ENCODE assay signal across 10 cellular contexts in genomic region chr17:10357768-10358167, GRCh38. TPM values are rescaled to one million over a fixed set of nuclear protein-coding genes. Genes with fewer than 3 reads are reported as not detected.
DNase-seq lines count a peak whose midpoint lies in the region; ATAC-seq, FAIRE-seq and TF ChIP-seq lines count a peak whose summit lies in the region.
"Had no signal": no experiment of that assay in that cellular context is flagged by ENCODE, and none has a peak within 500 bp of the region (broad histone marks: within the 10 kb centered on the region; RNA-seq: fewer than 3 reads in every experiment).

No MANE protein-coding gene starts in this region.

- no peak overlapping the region for H3K4me3 Mint-ChIP-seq in natural killer cell
- no peak overlapping the region for H3K4me3 Mint-ChIP-seq in natural killer cell treated with Interleukin-12 subunit alpha and Interleukin-12 subunit beta and Interleukin-15 and Interleukin-18, amount 100 ng/mL, for 72 hours
- H3K4me3 Mint-ChIP-seq: IgD-negative memory B cell had no signal

- peak; percentile 16 for TF ChIP-seq CTCF in natural killer cell (IDR thresholded peaks at IDR 0.05)
- peak; percentile 37 for TF ChIP-seq CTCF in hepatocyte (IDR thresholded peaks at IDR 0.05; ENCODE audit: poor library complexity)

- no peaks in the 10 kb centered on the region for H3K9me2 ChIP-seq in hepatocyte (replicated peaks; ENCODE audit: insufficient read depth)

- H2AFZ ChIP-seq in hepatocyte: no peak overlapping the region

- H3K9me3 Mint-ChIP-seq in natural killer cell: no peaks in the 10 kb centered on the region
- no peaks in the 10 kb centered on the region for H3K9me3 Mint-ChIP-seq in natural killer cell treated with Interleukin-12 subunit alpha and Interleukin-12 subunit beta and Interleukin-15 and Interleukin-18, amount 100 ng/mL, for 72 hours
- H3K9me3 Mint-ChIP-seq: IgD-negative memory B cell had no signal

- H3K4me1 Mint-ChIP-seq in natural killer cell: no peaks in the 10 kb centered on the region
- H3K4me1 Mint-ChIP-seq in natural killer cell treated with Interleukin-12 subunit alpha and Interleukin-12 subunit beta and Interleukin-15 and Interleukin-18, amount 100 ng/mL, for 72 hours (ENCODE audit: low read depth in 2 of 2): no peaks in the 10 kb centered on the region
- H3K4me1 Mint-ChIP-seq: IgD-negative memory B cell had no signal

- in situ Hi-C loops in SK-MEL-5 (cut with HindIII; ENCODE audit: low pct_unique_long_range_greater_than_20kb, low sequenced_read_pairs): no loop called here

- DNase-seq in natural killer cell: no peak
- DNase-seq in natural killer cell treated with Interleukin-12 subunit alpha and Interleukin-12 subunit beta and Interleukin-15 and Interleukin-18, amount 100 ng/mL, for 72 hours (ENCODE audit: low spot score): no peak
- DNase-seq in SK-MEL-5 (ENCODE audit: low read depth, low spot score): peak; percentile 22
- DNase-seq in hepatocyte (ENCODE audit: low spot score): peak; percentile 23
- peak; percentile 40 for DNase-seq in urothelium cell line (ENCODE audit: low spot score)
- DNase-seq in NCI-H1105 (lab: John Stamatoyannopoulos, UW): no peak
- DNase-seq in NCI-H2227 treated with DMSO at 0.1 percent for 48 hours (lab: John Stamatoyannopoulos, UW): no peak

- FAIRE-seq in urothelium cell line (lab: Jason Lieb, UNC): no peak

- no peaks in the 10 kb centered on the region for H3K4me1 ChIP-seq in hepatocyte (ENCODE audit: insufficient read depth)

- no peak overlapping the region for H3K4me3 ChIP-seq in hepatocyte

- intact Hi-C loops in natural killer cell (cut with micrococcal nuclease): loop anchor here (2.0 kb wide), 1 partner anchor 433 kb away; no protein-coding TSS in a partner anchor

- no peak overlapping the region for H3K27ac ChIP-seq in hepatocyte

- WGBS in hepatocyte (ENCODE audit: low lambda C conversion rate, missing lambda C conversion rate): 21% methylated on average over 4 of the region's 4 CpGs

- H4K20me1 ChIP-seq in hepatocyte (ENCODE audit: insufficient read depth, poor library complexity, severe bottlenecking): no peaks in the 10 kb centered on the region

- H3K27me3 ChIP-seq in hepatocyte: no peaks in the 10 kb centered on the region

- H3K79me2 ChIP-seq in hepatocyte: no peaks in the 10 kb centered on the region

- no peak overlapping the region for H3K27ac Mint-ChIP-seq in natural killer cell
- H3K27ac Mint-ChIP-seq in natural killer cell treated with Interleukin-12 subunit alpha and Interleukin-12 subunit beta and Interleukin-15 and Interleukin-18, amount 100 ng/mL, for 72 hours: no peak overlapping the region
- H3K27ac Mint-ChIP-seq: IgD-negative memory B cell had no signal

- peaks cover 9 to 41% of the 10 kb centered on the region in 2 donors for H3K27me3 Mint-ChIP-seq in natural killer cell (ENCODE audit: low read depth in 2 of 2)
- peaks cover 11 to 25% of the 10 kb centered on the region in 2 donors for H3K27me3 Mint-ChIP-seq in natural killer cell treated with Interleukin-12 subunit alpha and Interleukin-12 subunit beta and Interleukin-15 and Interleukin-18, amount 100 ng/mL, for 72 hours

- ATAC-seq in natural killer cell (peak in 2 of 3 donors; percentile 47 to 57), HG03196 (IDR thresholded peaks at IDR 0.05; ENCODE audit: unreplicated experiment) (no peak)
- ATAC-seq in natural killer cell treated with Interleukin-12 subunit alpha and Interleukin-12 subunit beta and Interleukin-15 and Interleukin-18, amount 100 ng/mL, for 72 hours: no peak

- no peaks in the 10 kb centered on the region for H3K36me3 ChIP-seq in hepatocyte (replicated peaks; ENCODE audit: insufficient read depth, low read depth)

- H3K9me3 ChIP-seq in hepatocyte (ENCODE audit: low read depth): no peaks in the 10 kb centered on the region

- H3K36me3 Mint-ChIP-seq in natural killer cell: no peaks in the 10 kb centered on the region
- H3K36me3 Mint-ChIP-seq in natural killer cell treated with Interleukin-12 subunit alpha and Interleukin-12 subunit beta and Interleukin-15 and Interleukin-18, amount 100 ng/mL, for 72 hours: no peaks in the 10 kb centered on the region
- H3K36me3 Mint-ChIP-seq: IgD-negative memory B cell had no signal

- no peak overlapping the region for H3K4me2 ChIP-seq in hepatocyte

RNA-seq across cellular contexts. Expression of gene MYH13, which starts 15.0 kb away (rescaled TPM):
- total RNA-seq in natural killer cell (not detected), hepatocyte (0.03 TPM in 1 of 2 replicates, not detected in the other)
- not detected for total RNA-seq in natural killer cell treated with Interleukin-12 subunit alpha and Interleukin-12 subunit beta and Interleukin-15 and Interleukin-18, amount 100 ng/mL, for 72 hours
- total RNA-seq in SK-MEL-5 (2014; rRNA removed; shearing (Covaris generic)): not detected in 2 replicates
- polyA plus RNA-seq in SK-MEL-5 (2015; cell fraction: cytosol; rRNA removed): not detected in 2 replicates
- polyA plus RNA-seq in SK-MEL-5 (2015; cell fraction: nucleus; rRNA removed): not detected in 2 replicates
- polyA plus RNA-seq in hepatocyte: not detected in 2 replicates
- total RNA-seq: glomerular endothelial cell had no signal
- polyA plus RNA-seq: IgD-negative memory B cell had no signal

Comparison
In these comparisons a context has a peak if more than half of its experiments do, and no peak if none do; other contexts are left out.
1. ATAC-seq: peak in natural killer cell (2 of 3); none in natural killer cell treated with Interleukin-12 subunit alpha and Interleukin-12 subunit beta and Interleukin-15 and Interleukin-18, amount 100 ng/mL, for 72 hours (0 of 2) and HG03196 (single experiment).
2. DNase-seq: peak in SK-MEL-5 (single experiment), hepatocyte (single experiment) and urothelium cell line (single experiment); none in natural killer cell (single experiment), natural killer cell treated with Interleukin-12 subunit alpha and Interleukin-12 subunit beta and Interleukin-15 and Interleukin-18, amount 100 ng/mL, for 72 hours (single experiment), NCI-H1105 (single experiment) and NCI-H2227 treated with DMSO at 0.1 percent for 48 hours (single experiment).